In the genomic region with DNA sequence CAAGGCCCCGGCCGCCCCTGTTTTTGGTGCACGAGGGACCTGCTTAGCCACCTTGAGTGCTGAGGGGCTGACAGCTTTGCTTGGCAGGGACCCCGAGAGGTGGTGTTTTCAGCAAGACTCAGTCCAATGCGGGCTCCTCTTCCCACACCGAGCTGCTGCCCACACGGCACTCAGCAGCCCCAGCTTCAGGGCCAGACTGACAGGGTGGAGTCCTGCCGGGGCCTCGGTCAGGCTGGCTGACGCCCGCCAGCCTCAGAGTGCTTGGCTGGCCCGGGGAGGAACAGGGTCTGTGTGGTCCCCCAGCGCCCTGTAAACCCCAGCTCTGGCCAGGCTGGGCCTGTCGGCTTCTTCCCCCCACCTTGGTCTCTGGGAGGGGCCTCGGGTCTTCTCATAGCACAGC, we compare ENCODE assay signal across 23 cellular contexts. TPM values are rescaled to one million over a fixed set of nuclear protein-coding genes. Genes with fewer than 3 reads are reported as not detected.
A peak's percentile ranks its signal among the peaks of the same experiment; 100 is the strongest.
DNase-seq lines count a peak whose midpoint lies in the region; ATAC-seq and TF ChIP-seq lines count a peak whose summit lies in the region.
"Had no signal": no experiment of that assay in that cellular context is flagged by ENCODE, and none has a peak within 500 bp of the region (broad histone marks: within the 10 kb centered on the region; RNA-seq: fewer than 3 reads in every experiment).

No MANE protein-coding gene starts in this region.

- peak; percentile 41 for DNase-seq in astrocyte of the hippocampus (ENCODE audit: low read depth, low spot score)
- DNase-seq in globus pallidus (ENCODE audit: low spot score) = peak; percentile 17
- peak; percentile 88 for DNase-seq in osteoblast (ENCODE audit: insufficient read length, low spot score, missing footprints)
- no peak for DNase-seq in NCI-H2107 (lab: John Stamatoyannopoulos, UW)
- DNase-seq in activated gamma-delta T cell treated with Interleukin-2 at 50 U/mL for 16 hours = no peak
- DNase-seq: CD4-positive, CD25-positive, alpha-beta regulatory T cell; COR-L47; DMS 273 treated with DMSO at 0.1 percent for 48 hours; DMS79 treated with DMSO at 0.1 percent for 48 hours; HFFc6; IMR-90; NCI-H1092 treated with DMSO at 0.1 percent for 48 hours; NCI-H1436 treated with DMSO at 0.1 percent for 48 hours; NCI-H2029 treated with DMSO at 0.1 percent for 48 hours; NCI-H2171 treated with DMSO at 0.1 percent for 48 hours; NCI-H524 treated with DMSO at 0.1 percent for 48 hours; NCI-H82; OCI-M1 had no signal

- H3K27me3 ChIP-seq in osteoblast (ENCODE audit: insufficient read depth, low read length) = peaks cover 81% of the 10 kb centered on the region

- H3K79me2 ChIP-seq in osteoblast (ENCODE audit: insufficient read depth, low read length) = no peaks in the 10 kb centered on the region

- ATAC-seq in HG03175 (IDR thresholded peaks at IDR 0.05; ENCODE audit: unreplicated experiment) = no peak
- ATAC-seq: GM12878 had no signal

- no peaks in the 10 kb centered on the region for H3K9me3 ChIP-seq in osteoblast (ENCODE audit: low read depth, low read length)

- H2AFZ ChIP-seq in osteoblast (ENCODE audit: low read length) = no peak overlapping the region

- H4K20me1 ChIP-seq in osteoblast (ENCODE audit: insufficient read depth, low read length) = no peaks in the 10 kb centered on the region

- no peaks in the 10 kb centered on the region for H3K4me1 ChIP-seq in osteoblast (ENCODE audit: insufficient read depth, low read length)

- H3K36me3 ChIP-seq in osteoblast (ENCODE audit: insufficient read depth, low read length) = no peaks in the 10 kb centered on the region

- no peak overlapping the region for H3K4me2 ChIP-seq in osteoblast (ENCODE audit: insufficient read depth, low read length)
- H3K4me2 ChIP-seq: KMS-11 had no signal

- H3K27ac ChIP-seq in osteoblast (ENCODE audit: low read depth, low read length) (no peak overlapping the region), temporal lobe (ENCODE audit: low read depth, low read length) (peak overlapping the region; percentile 27)
- H3K27ac ChIP-seq: KMS-11, SK-N-MC had no signal

- H3K4me3 ChIP-seq in osteoblast (ENCODE audit: insufficient read depth, low read length) = no peak overlapping the region
- H3K4me3 ChIP-seq: GM12878 had no signal

- no peak for TF ChIP-seq CTCF in osteoblast (IDR thresholded peaks at IDR 0.05; ENCODE audit: extremely low read depth, low read depth, low read length)

RNA-seq across cellular contexts. Expression of gene SOX8, which starts 2.5 kb away (rescaled TPM):
- total RNA-seq in osteoblast (under 0.01 TPM in 1 of 2 replicates, not detected in the other), temporal lobe (21.6 TPM)
- total RNA-seq: GM12878 had no signal

RNA-seq across cellular contexts. Expression of gene LMF1, which starts 13.3 kb away (rescaled TPM):
- total RNA-seq in osteoblast = 25.3 and 35.8 TPM in 2 replicates
- 10.6 TPM for total RNA-seq in temporal lobe

Comparison
In these comparisons a context has a peak if more than half of its experiments do, and no peak if none do; other contexts are left out.
1. DNase-seq: peak in astrocyte of the hippocampus (single experiment), globus pallidus (single experiment) and osteoblast (single experiment); none in NCI-H2107 (single experiment) and activated gamma-delta T cell treated with Interleukin-2 at 50 U/mL for 16 hours (single experiment).
2. RNA of gene SOX8, which starts 2.5 kb away (total RNA-seq): 21.6 TPM in temporal lobe (single experiment); under 0.01 TPM in osteoblast; every median in the first group is over 10 times any median in the second.